In genomic region chr21:32483293-32483595, GRCh38 we compare ENCODE assay signal across 16 cellular contexts.
"Had no signal": no experiment of that assay in that cellular context is flagged by ENCODE, and none has a peak within 500 bp of the region (broad histone marks: within the 10 kb centered on the region; RNA-seq: fewer than 3 reads in every experiment).

No MANE protein-coding gene starts in this region.

- H3K27me3 ChIP-seq: brain microvascular endothelial cell, esophagus muscularis mucosa, neutrophil, vagina had no signal

- ATAC-seq: left cardiac atrium; mucosa of descending colon; naive thymus-derived CD8-positive, alpha-beta T cell; stimulated activated naive CD8-positive, alpha-beta T cell treated with anti-CD3 and anti-CD28 coated beads, Interleukin-15, amount 100 ng/mL, for 72 hours had no signal

- H3K9me3 ChIP-seq: esophagus muscularis mucosa, mucosa of descending colon, neutrophil, thoracic aorta, vagina had no signal

- H3K27ac ChIP-seq: brain microvascular endothelial cell, esophagus muscularis mucosa, neutrophil, thoracic aorta, vagina had no signal

- H3K4me3 ChIP-seq: esophagus muscularis mucosa, mucosa of descending colon, skin epidermis, thoracic aorta, vagina had no signal

- H3K36me3 ChIP-seq: brain microvascular endothelial cell, neutrophil had no signal

- DNase-seq: activated effector memory CD4-positive, alpha-beta T cell treated with Interleukin-2 at 50 U/mL for 16 hours; activated T-cell treated with anti-CD3 and anti-CD28 coated beads, Interleukin-2, amount 50 U/mL, for 24 hours; brain microvascular endothelial cell; dermis blood vessel endothelial cell; foreskin fibroblast; glutamatergic neuron; left cardiac atrium; mucosa of descending colon; naive thymus-derived CD8-positive, alpha-beta T cell; stimulated activated CD4-positive, alpha-beta T cell treated with anti-CD3 and anti-CD28 coated beads, Interleukin-4, amount 100 ng/mL, for 4 hours; stimulated activated naive CD8-positive, alpha-beta T cell treated with anti-CD3 and anti-CD28 coated beads, Interleukin-15, amount 100 ng/mL, for 72 hours had no signal
